ENCODE assay signal across 8 cellular contexts in the genomic region with DNA sequence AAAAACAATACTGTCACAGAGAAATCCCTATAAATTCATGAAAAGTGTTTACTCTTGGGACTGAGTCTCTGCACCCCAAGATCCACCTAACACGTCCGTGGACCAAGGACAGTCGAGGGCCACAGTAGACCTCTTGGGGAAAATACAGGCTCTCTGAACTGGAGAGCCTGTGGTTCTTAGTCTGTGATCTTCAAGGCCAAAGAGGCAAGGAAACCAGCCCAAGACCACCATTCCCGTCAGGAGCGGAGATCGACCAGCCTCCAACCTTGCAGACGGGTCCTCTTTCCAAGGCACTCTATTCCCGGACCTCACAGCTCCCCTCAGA. TPM values are rescaled to one million over a fixed set of nuclear protein-coding genes. Genes with fewer than 3 reads are reported as not detected.
DNase-seq lines count a peak whose midpoint lies in the region; ATAC-seq and TF ChIP-seq lines count a peak whose summit lies in the region.

No MANE protein-coding gene starts in this region.

- H3K27ac Mint-ChIP-seq in CD4-positive, alpha-beta memory T cell, result no peak overlapping the region
- H3K27ac Mint-ChIP-seq in effector memory CD8-positive, alpha-beta T cell, result no peak overlapping the region

- intact Hi-C loops in CD4-positive, alpha-beta memory T cell (cut with micrococcal nuclease), result loop anchor here (2.0 kb wide), 1 partner anchor 239 kb away; no protein-coding TSS in a partner anchor

- in situ Hi-C loops in G401 (cut with HindIII; ENCODE audit: low sequenced_read_pairs), result loop anchor here (25.0 kb wide), 1 partner anchor 279 kb away; no protein-coding TSS in a partner anchor

- no peak overlapping the region for H3K4me3 ChIP-seq in CD4-positive, alpha-beta memory T cell (ENCODE audit: low read length in 2 of 2)
- H3K4me3 ChIP-seq in Loucy (ENCODE audit: low read length, poor library complexity, severe bottlenecking) (peak overlapping the region; percentile 72), neuron (ENCODE audit: low read length) (peak overlapping the region; percentile 54)

- no peaks in the 10 kb centered on the region for H3K9me2 ChIP-seq in Loucy (replicated peaks; ENCODE audit: low read depth, low read length)

- no peaks in the 10 kb centered on the region for H3K36me3 ChIP-seq in CD4-positive, alpha-beta memory T cell (ENCODE audit: insufficient read depth, low read length)
- H3K36me3 ChIP-seq in Loucy (ENCODE audit: insufficient read depth, low read length), result no peaks in the 10 kb centered on the region
- H3K36me3 ChIP-seq in neuron (ENCODE audit: insufficient read depth, low read length), result no peaks in the 10 kb centered on the region

- no peak for DNase-seq in CD4-positive, alpha-beta memory T cell
- DNase-seq in effector memory CD8-positive, alpha-beta T cell, result no peak
- DNase-seq in hepatic stellate cell (ENCODE audit: low spot score) (no peak), G401 (ENCODE audit: low spot score) (no peak), GF-D8 (lab: John Stamatoyannopoulos, UW) (no peak)

- 0 out of 2 replicates have a peak, but pooled peaks cover 4% of the 10 kb centered on the region for H3F3A ChIP-seq in Loucy (ENCODE audit: low read depth)

- H3K27me3 ChIP-seq in CD4-positive, alpha-beta memory T cell (ENCODE audit: insufficient read depth, low read length), result peaks cover 10% of the 10 kb centered on the region
- H3K27me3 ChIP-seq in Loucy (ENCODE audit: insufficient read depth, low read length, poor library complexity, severe bottlenecking) (peaks cover 18% of the 10 kb centered on the region), neuron (ENCODE audit: insufficient read depth, low read length) (peaks cover 52% of the 10 kb centered on the region)

- H2AFZ ChIP-seq in Loucy (ENCODE audit: low read length) (peak overlapping the region; percentile 74), neuron (ENCODE audit: low read depth, low read length) (no peak overlapping the region)

- H3K36me3 Mint-ChIP-seq in CD4-positive, alpha-beta memory T cell, result no peaks in the 10 kb centered on the region
- no peaks in the 10 kb centered on the region for H3K36me3 Mint-ChIP-seq in effector memory CD8-positive, alpha-beta T cell (ENCODE audit: insufficient read depth)

- no peaks in the 10 kb centered on the region for H4K20me1 ChIP-seq in Loucy (ENCODE audit: insufficient read depth, low read length, poor library complexity, severe bottlenecking)

- no peak overlapping the region for H3K27ac ChIP-seq in CD4-positive, alpha-beta memory T cell (ENCODE audit: low read depth, low read length)

- POLR2A ChIA-PET in CD4-positive, alpha-beta memory T cell (lab: Charles Lee; ENCODE audit: partially characterized antibody), result no interaction called here

- peak overlapping the region; percentile 44 to 83 (median 66) for H3K4me3 Mint-ChIP-seq in CD4-positive, alpha-beta memory T cell
- peak overlapping the region; percentile 31 to 50 for H3K4me3 Mint-ChIP-seq in effector memory CD8-positive, alpha-beta T cell

- peaks cover 20% of the 10 kb centered on the region for H3K4me1 ChIP-seq in CD4-positive, alpha-beta memory T cell (ENCODE audit: insufficient read depth, low read length)
- H3K4me1 ChIP-seq in Loucy (ENCODE audit: insufficient read depth, low read length, poor library complexity, severe bottlenecking), result peaks cover 19% of the 10 kb centered on the region
- H3K4me1 ChIP-seq in neuron (ENCODE audit: insufficient read depth, low read length), result peaks cover 11% of the 10 kb centered on the region

- no peaks in the 10 kb centered on the region for H3K79me2 ChIP-seq in Loucy (ENCODE audit: insufficient read depth, low read length)

- peaks cover 33 to 45% of the 10 kb centered on the region in 2 donors for H3K27me3 Mint-ChIP-seq in CD4-positive, alpha-beta memory T cell
- peaks cover 75 to 82% of the 10 kb centered on the region in 2 donors for H3K27me3 Mint-ChIP-seq in effector memory CD8-positive, alpha-beta T cell

- CTCF ChIA-PET in CD4-positive, alpha-beta memory T cell (lab: Charles Lee; ENCODE audit: partially characterized antibody), result interaction anchor here (1.1 kb wide), 1 partner anchor 239 kb away, joined by 4 read pairs; no protein-coding TSS in a partner anchor

- peaks cover 0 to 4% (median 0%) of the 10 kb centered on the region in 8 donors for H3K9me3 Mint-ChIP-seq in CD4-positive, alpha-beta memory T cell
- H3K9me3 Mint-ChIP-seq in effector memory CD8-positive, alpha-beta T cell, result peaks cover 2 to 12% of the 10 kb centered on the region in 2 donors

- TF ChIP-seq CTCF in Loucy (conservative IDR thresholded peaks at IDR 0.05; ENCODE audit: low read length), result no peak

- H3K4me2 ChIP-seq in Loucy (ENCODE audit: low read depth, low read length, poor library complexity, severe bottlenecking), result peak overlapping the region; percentile 71

- no peaks in the 10 kb centered on the region for H3K9me3 ChIP-seq in CD4-positive, alpha-beta memory T cell (ENCODE audit: control insufficient read depth in 1 of 2, low read length in 2 of 2)
- H3K9me3 ChIP-seq in Loucy (ENCODE audit: insufficient read depth, low read depth, low read length) (no peaks in the 10 kb centered on the region), neuron (ENCODE audit: low read length) (no peaks in the 10 kb centered on the region)

- no peak for ATAC-seq in effector memory CD8-positive, alpha-beta T cell (replicated peaks)
- ATAC-seq in GM19023 (IDR thresholded peaks at IDR 0.05; ENCODE audit: unreplicated experiment), result no peak

- no peak overlapping the region for H3K9ac ChIP-seq in Loucy (ENCODE audit: low read depth, low read length, poor library complexity, severe bottlenecking)

- peaks cover 13 to 23% (median 23%) of the 10 kb centered on the region in 4 donors for H3K4me1 Mint-ChIP-seq in CD4-positive, alpha-beta memory T cell
- H3K4me1 Mint-ChIP-seq in effector memory CD8-positive, alpha-beta T cell (ENCODE audit: low read depth in 2 of 2), result peaks cover 0 to 2% of the 10 kb centered on the region in 2 donors

RNA-seq across cellular contexts. Expression of gene APBB2, which starts 1.6 kb away (rescaled TPM):
- under 1 TPM; 0.50 to 0.58 TPM for total RNA-seq in CD4-positive, alpha-beta memory T cell
- not detected for polyA plus RNA-seq in CD4-positive, alpha-beta memory T cell
- 23.1 and 29.7 TPM in 2 replicates for total RNA-seq in G401 (2014; rRNA removed; shearing (Covaris generic))

RNA-seq across cellular contexts. Expression of gene UCHL1, which starts 40.8 kb away (rescaled TPM):
- under 1 TPM in 1 of 2 experiments, not detected in 1; 0.41 TPM for total RNA-seq in CD4-positive, alpha-beta memory T cell
- polyA plus RNA-seq in CD4-positive, alpha-beta memory T cell, result not detected
- total RNA-seq in G401 (2014; rRNA removed; shearing (Covaris generic)), result 900 and 922 TPM in 2 replicates

Comparison
In these comparisons a context has a peak if more than half of its experiments do, and no peak if none do; other contexts are left out.
1. H3K4me3 ChIP-seq: peak in Loucy (single experiment) and neuron (single experiment); none in CD4-positive, alpha-beta memory T cell (0 of 2).
2. RNA of gene APBB2, which starts 1.6 kb away (total RNA-seq): 23.1 to 29.7 TPM in G401; 0.50 to 0.58 TPM in CD4-positive, alpha-beta memory T cell; every median in the first group is over 10 times any median in the second.
3. RNA of gene UCHL1, which starts 40.8 kb away (total RNA-seq): 900 to 922 TPM in G401; 0.41 TPM in CD4-positive, alpha-beta memory T cell; every median in the first group is over 100 times any median in the second.